25 cellular contexts compared by ENCODE assay signal in genomic region chr15:77591960-77592613, GRCh38. TPM values are rescaled to one million over a fixed set of nuclear protein-coding genes. Genes with fewer than 3 reads are reported as not detected.
A peak's percentile ranks its signal among the peaks of the same experiment; 100 is the strongest.
DNase-seq lines count a peak whose midpoint lies in the region; ATAC-seq, FAIRE-seq and TF ChIP-seq lines count a peak whose summit lies in the region.
"Had no signal": no experiment of that assay in that cellular context is flagged by ENCODE, and none has a peak within 500 bp of the region (broad histone marks: within the 10 kb centered on the region; RNA-seq: fewer than 3 reads in every experiment).

No MANE protein-coding gene starts in this region.

- H3K36me3 ChIP-seq in HUES64 (ENCODE audit: insufficient read depth, low read length) (no peaks in the 10 kb centered on the region), breast epithelium (no peaks in the 10 kb centered on the region)
- H3K36me3 ChIP-seq: BLaER1, Peyer's patch, SJCRH30 had no signal

- TF ChIP-seq POLR2A in breast epithelium (IDR thresholded peaks at IDR 0.05) = no peak

- no peaks in the 10 kb centered on the region for H3K27me3 ChIP-seq in HUES64 (ENCODE audit: insufficient read depth, low read length)
- no peaks in the 10 kb centered on the region for H3K27me3 ChIP-seq in layer of hippocampus (ENCODE audit: control insufficient read depth, insufficient read depth, low read length)
- no peaks in the 10 kb centered on the region for H3K27me3 ChIP-seq in breast epithelium
- H3K27me3 ChIP-seq: BLaER1, Peyer's patch, SJCRH30 had no signal

- peak; percentile 58 for DNase-seq in D721Med (ENCODE audit: insufficient read length, low spot score)
- DNase-seq in retina = peak; percentile 47
- DNase-seq in breast epithelium (ENCODE audit: low spot score in 2 of 2) = no peak
- DNase-seq: Caco-2; CD4-positive, alpha-beta memory T cell; DMS153; KBM-7; MM.1S; NCI-H1048; NCI-H1417 treated with DMSO at 0.1 percent for 48 hours; NCI-H1930; NCI-H2227 treated with DMSO at 0.1 percent for 48 hours; NCI-H510A; NCI-H748 treated with DMSO at 0.1 percent for 48 hours; Peyer's patch; SJCRH30 had no signal

- H3K4me1 ChIP-seq in HUES64 (ENCODE audit: insufficient read depth, low read length) = no peaks in the 10 kb centered on the region
- H3K4me1 ChIP-seq in breast epithelium = no peaks in the 10 kb centered on the region
- H3K4me1 ChIP-seq: Caco-2, Peyer's patch had no signal

- TF ChIP-seq CTCF in D721Med (IDR thresholded peaks at IDR 0.05; ENCODE audit: insufficient read depth, missing control alignments) (no peak), breast epithelium (IDR thresholded peaks at IDR 0.05) (no peak)

- H3K9ac ChIP-seq in HUES64 (ENCODE audit: low read depth, low read length) = no peak overlapping the region
- H3K9ac ChIP-seq: BLaER1 had no signal

- ATAC-seq in HG03457 (IDR thresholded peaks at IDR 0.05; ENCODE audit: unreplicated experiment) (no peak), HG03432 (IDR thresholded peaks at IDR 0.05; ENCODE audit: unreplicated experiment) (no peak)

- intact Hi-C loops in breast epithelium (cut with DNase I; ENCODE audit: low total_unique reads) = no loop called here

- no peak for FAIRE-seq in D721Med (lab: Jason Lieb, UNC)
- FAIRE-seq: G401.6, GM12892, GM19239 had no signal

- 74% methylated on average over 13 of the region's 13 CpGs for WGBS in HUES64

- H3K27ac ChIP-seq in HUES64 (ENCODE audit: low read depth, low read length) (0 out of 2 replicates have a peak overlapping the region, but pooled peaks have one; percentile 13), layer of hippocampus (ENCODE audit: low read depth, low read length) (peak overlapping the region; percentile 52), breast epithelium (no peak overlapping the region)
- H3K27ac ChIP-seq: BLaER1, Peyer's patch, SJCRH30 had no signal

- H3K4me3 ChIP-seq in HUES64 (ENCODE audit: low read length) = no peak overlapping the region
- no peak overlapping the region for H3K4me3 ChIP-seq in breast epithelium
- H3K4me3 ChIP-seq: BLaER1, Peyer's patch, SJCRH30 had no signal

- no peaks in the 10 kb centered on the region for H3K9me3 ChIP-seq in HUES64 (ENCODE audit: insufficient read depth, low read depth, low read length)
- no peaks in the 10 kb centered on the region for H3K9me3 ChIP-seq in breast epithelium
- H3K9me3 ChIP-seq: BLaER1, Caco-2, Peyer's patch, SJCRH30 had no signal

RNA-seq across cellular contexts. Expression of gene LINGO1, which starts 40.6 kb away (rescaled TPM):
- polyA plus RNA-seq in HUES64 (2013, experiment 1 of 2) = 31.0 TPM
- polyA plus RNA-seq in HUES64 (2013, experiment 2 of 2) = 31.2 TPM
- total RNA-seq in breast epithelium = 1 to 10 TPM in 2 of 3 donors, not detected in 1; 1.2 to 1.6 TPM
- total RNA-seq: CD4-positive, alpha-beta memory T cell; OCI-LY7 had no signal
- polyA plus RNA-seq: CD4-positive, alpha-beta memory T cell had no signal

Comparison
In these comparisons a context has a peak if more than half of its experiments do, and no peak if none do; other contexts are left out.
1. DNase-seq: peak in D721Med (single experiment) and retina (single experiment); none in breast epithelium (0 of 2).
2. H3K27ac ChIP-seq: peak in HUES64 (single experiment) and layer of hippocampus (single experiment); none in breast epithelium (0 of 2).